ENCODE assay signal across 11 cellular contexts in the genomic region with DNA sequence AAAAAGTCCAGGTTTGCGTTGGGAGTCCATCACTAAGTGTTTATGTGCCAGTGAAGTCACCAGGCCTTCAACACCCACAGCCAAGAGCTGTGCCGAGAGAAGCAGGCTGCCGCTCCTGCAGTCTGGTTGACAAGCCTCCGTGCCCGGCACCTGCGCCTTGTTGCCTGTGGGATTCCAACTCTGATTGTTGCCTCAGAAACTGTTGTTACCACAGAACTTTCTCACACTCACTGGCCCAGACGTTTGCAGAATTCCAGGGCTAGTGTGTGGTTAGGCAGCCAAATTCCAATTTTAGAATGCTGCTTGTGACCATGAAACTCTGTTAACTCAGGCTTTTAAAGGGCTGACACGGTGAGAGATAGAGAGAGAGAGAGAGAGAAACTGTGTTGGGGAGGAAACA.
DNase-seq lines count a peak whose midpoint lies in the region; ATAC-seq and TF ChIP-seq lines count a peak whose summit lies in the region.
"Had no signal": no experiment of that assay in that cellular context is flagged by ENCODE, and none has a peak within 500 bp of the region (broad histone marks: within the 10 kb centered on the region; RNA-seq: fewer than 3 reads in every experiment).

No MANE protein-coding gene starts in this region.

- peak overlapping the region in 1 of 2 experiments; percentile 79 for H2BK12ac ChIP-seq in mesenchymal stem cell (ENCODE audit: low read length in 2 of 2)

- H3K27me3 Mint-ChIP-seq in endothelial cell (ENCODE audit: unreplicated experiment), result peaks cover 2% of the 10 kb centered on the region
- H3K27me3 Mint-ChIP-seq in stimulated activated naive CD8-positive, alpha-beta T cell treated with anti-CD3 and anti-CD28 coated beads, Interleukin-15, amount 100 ng/mL, for 72 hours, result peaks cover 7% of the 10 kb centered on the region
- H3K27me3 Mint-ChIP-seq: activated CD4-positive, alpha-beta memory T cell treated with anti-CD3 and anti-CD28 coated beads, Interleukin-2, amount 10 ng/mL, durations not matched to agents 7 days and 5 days had no signal

- H3K9me3 ChIP-seq in mesenchymal stem cell (ENCODE audit: control insufficient read depth, low read length) (no peaks in the 10 kb centered on the region), thoracic aorta (no peaks in the 10 kb centered on the region)

- no peak overlapping the region for H2BK5ac ChIP-seq in mesenchymal stem cell (ENCODE audit: low read depth, low read length, poor library complexity, severe bottlenecking)

- H2BK120ac ChIP-seq in mesenchymal stem cell (ENCODE audit: low read depth, low read length), result peak overlapping the region; percentile 29

- WGBS in mesenchymal stem cell, result 64% methylated on average over 8 of the region's 8 CpGs

- no peak overlapping the region for H3K27ac ChIP-seq in mesenchymal stem cell (ENCODE audit: low read length, poor library complexity, severe bottlenecking)
- peak overlapping the region; percentile 72 to 81 for H3K27ac ChIP-seq in thoracic aorta
- no peak overlapping the region for H3K27ac ChIP-seq in brain microvascular endothelial cell
- H3K27ac ChIP-seq: KMS-11 had no signal

- no peak overlapping the region for H4K8ac ChIP-seq in mesenchymal stem cell (ENCODE audit: low read length)

- H3K27ac Mint-ChIP-seq in endothelial cell (ENCODE audit: unreplicated experiment), result peak overlapping the region; percentile 96
- no peak overlapping the region for H3K27ac Mint-ChIP-seq in stimulated activated naive CD8-positive, alpha-beta T cell treated with anti-CD3 and anti-CD28 coated beads, Interleukin-15, amount 100 ng/mL, for 72 hours
- H3K27ac Mint-ChIP-seq: activated CD4-positive, alpha-beta memory T cell treated with anti-CD3 and anti-CD28 coated beads, Interleukin-2, amount 10 ng/mL, durations not matched to agents 7 days and 5 days; naive thymus-derived CD4-positive, alpha-beta T cell had no signal

- H3K4ac ChIP-seq in mesenchymal stem cell (ENCODE audit: low read depth in 1 of 2, low read length in 2 of 2), result peak overlapping the region in 1 of 2 experiments; percentile 49

- H3K4me3 Mint-ChIP-seq in endothelial cell (ENCODE audit: unreplicated experiment), result peak overlapping the region; percentile 76
- H3K4me3 Mint-ChIP-seq in stimulated activated naive CD8-positive, alpha-beta T cell treated with anti-CD3 and anti-CD28 coated beads, Interleukin-15, amount 100 ng/mL, for 72 hours, result no peak overlapping the region
- H3K4me3 Mint-ChIP-seq: activated CD4-positive, alpha-beta memory T cell treated with anti-CD3 and anti-CD28 coated beads, Interleukin-2, amount 10 ng/mL, durations not matched to agents 7 days and 5 days; naive thymus-derived CD4-positive, alpha-beta T cell had no signal

- H3K36me3 ChIP-seq in mesenchymal stem cell (ENCODE audit: control insufficient read depth in 1 of 2, insufficient read depth in 2 of 2, low read depth in 1 of 2, low read length in 2 of 2) (no peaks in the 10 kb centered on the region), thoracic aorta (no peaks in the 10 kb centered on the region), brain microvascular endothelial cell (replicated peaks) (no peaks in the 10 kb centered on the region)

- no peaks in the 10 kb centered on the region for H3K27me3 ChIP-seq in mesenchymal stem cell (ENCODE audit: control insufficient read depth in 1 of 2, insufficient read depth in 1 of 2, low read length in 2 of 2)
- H3K27me3 ChIP-seq in thoracic aorta (replicated peaks; ENCODE audit: insufficient read depth), result no peaks in the 10 kb centered on the region
- H3K27me3 ChIP-seq in brain microvascular endothelial cell (replicated peaks), result no peaks in the 10 kb centered on the region

- H3K36me3 Mint-ChIP-seq in endothelial cell (ENCODE audit: low read depth, unreplicated experiment), result peaks cover 29% of the 10 kb centered on the region
- H3K36me3 Mint-ChIP-seq: naive thymus-derived CD4-positive, alpha-beta T cell had no signal

- H3K4me1 ChIP-seq in mesenchymal stem cell (ENCODE audit: control insufficient read depth, insufficient read depth, low read depth, low read length) (peaks cover 3% of the 10 kb centered on the region), thoracic aorta (ENCODE audit: control insufficient read depth in 1 of 2, low read depth in 2 of 2) (peaks cover 17 to 68% of the 10 kb centered on the region in 2 donors)

- no peaks in the 10 kb centered on the region for H3K9me3 Mint-ChIP-seq in endothelial cell (ENCODE audit: unreplicated experiment)
- no peaks in the 10 kb centered on the region for H3K9me3 Mint-ChIP-seq in stimulated activated naive CD8-positive, alpha-beta T cell treated with anti-CD3 and anti-CD28 coated beads, Interleukin-15, amount 100 ng/mL, for 72 hours

- H3K4me2 ChIP-seq in mesenchymal stem cell (ENCODE audit: low read length, poor library complexity, severe bottlenecking), result no peak overlapping the region
- H3K4me2 ChIP-seq: KMS-11 had no signal

- H3K14ac ChIP-seq in mesenchymal stem cell (ENCODE audit: low read length in 2 of 2), result peak overlapping the region in 1 of 2 experiments; percentile 35

- H3K4me3 ChIP-seq in LNCaP clone FGC (ENCODE audit: low read depth, low read length) (peak overlapping the region; percentile 1; the same call in 1 of the 2 replicates), mesenchymal stem cell (ENCODE audit: insufficient read depth in 1 of 2, low read depth in 1 of 2, low read length in 2 of 2) (no peak overlapping the region), thoracic aorta (peak overlapping the region; percentile 51), brain microvascular endothelial cell (ENCODE audit: low read depth, low read length) (no peak overlapping the region)

- no peak overlapping the region for H3K23ac ChIP-seq in mesenchymal stem cell (ENCODE audit: low read length in 2 of 2)

- H2AFZ ChIP-seq in mesenchymal stem cell (ENCODE audit: low read depth, low read length), result no peak overlapping the region

- ATAC-seq in thoracic aorta (ENCODE audit: insufficient number of reproducible peaks, low FRiP score, low read depth) (peak; percentile 82), HG02798 (IDR thresholded peaks at IDR 0.05; ENCODE audit: poor library complexity, unreplicated experiment) (no peak)
- ATAC-seq in stimulated activated naive CD8-positive, alpha-beta T cell treated with anti-CD3 and anti-CD28 coated beads, Interleukin-15, amount 100 ng/mL, for 72 hours, result no peak
- ATAC-seq: naive thymus-derived CD4-positive, alpha-beta T cell had no signal

- H3K9ac ChIP-seq in mesenchymal stem cell (ENCODE audit: low read length), result peak overlapping the region; percentile 4
- H3K9ac ChIP-seq: KMS-11 had no signal

- peaks cover 37% of the 10 kb centered on the region for H3K4me1 Mint-ChIP-seq in endothelial cell (ENCODE audit: unreplicated experiment)
- no peaks in the 10 kb centered on the region for H3K4me1 Mint-ChIP-seq in stimulated activated naive CD8-positive, alpha-beta T cell treated with anti-CD3 and anti-CD28 coated beads, Interleukin-15, amount 100 ng/mL, for 72 hours
- H3K4me1 Mint-ChIP-seq: activated CD4-positive, alpha-beta memory T cell treated with anti-CD3 and anti-CD28 coated beads, Interleukin-2, amount 10 ng/mL, durations not matched to agents 7 days and 5 days; naive thymus-derived CD4-positive, alpha-beta T cell had no signal

- in situ Hi-C loops in brain microvascular endothelial cell (cut with HindIII; ENCODE audit: low pct_ligation_motif_present, low sequenced_read_pairs), result no loop called here

- peak overlapping the region; percentile 35 for H4K91ac ChIP-seq in mesenchymal stem cell (ENCODE audit: low read length)

- peak overlapping the region; percentile 93 for H2BK15ac ChIP-seq in mesenchymal stem cell (ENCODE audit: low read depth, poor library complexity, severe bottlenecking)

- peak overlapping the region; percentile 46 to 67 for H3K18ac ChIP-seq in mesenchymal stem cell (ENCODE audit: low read depth in 1 of 2, low read length in 2 of 2)

- TF ChIP-seq CTCF in LNCaP clone FGC (IDR thresholded peaks at IDR 0.05; ENCODE audit: control insufficient read depth, extremely low read depth, insufficient read depth) (no peak), endothelial cell (IDR thresholded peaks at IDR 0.05; ENCODE audit: unreplicated experiment) (no peak), thoracic aorta (IDR thresholded peaks at IDR 0.05) (no peak), brain microvascular endothelial cell (IDR thresholded peaks at IDR 0.05; ENCODE audit: low read depth, low read length, missing control alignments) (no peak)

- no peak overlapping the region for H2AK5ac ChIP-seq in mesenchymal stem cell (ENCODE audit: low read length, severe bottlenecking)

- H3K79me1 ChIP-seq in mesenchymal stem cell (replicated peaks; ENCODE audit: low read length, poor library complexity, severe bottlenecking), result no peaks in the 10 kb centered on the region

- DNase-seq in LNCaP clone FGC (ENCODE audit: low read depth), result peak; percentile 78
- no peak for DNase-seq in endothelial cell (ENCODE audit: low spot score)
- peak; percentile 88 for DNase-seq in mesenchymal stem cell
- DNase-seq in thoracic aorta (ENCODE audit: low spot score), result no peak
- DNase-seq in brain microvascular endothelial cell, result no peak
- DNase-seq in NCI-H1930 (lab: John Stamatoyannopoulos, UW), result no peak
- no peak for DNase-seq in stimulated activated naive CD8-positive, alpha-beta T cell treated with anti-CD3 and anti-CD28 coated beads, Interleukin-15, amount 100 ng/mL, for 72 hours
- DNase-seq: activated CD4-positive, alpha-beta memory T cell treated with anti-CD3 and anti-CD28 coated beads, Interleukin-2, amount 10 ng/mL, durations not matched to agents 7 days and 5 days; naive thymus-derived CD4-positive, alpha-beta T cell had no signal

Comparison
In these comparisons a context has a peak if more than half of its experiments do, and no peak if none do; other contexts are left out.
1. DNase-seq: peak in LNCaP clone FGC (single experiment) and mesenchymal stem cell (single experiment); none in endothelial cell (single experiment), thoracic aorta (single experiment), brain microvascular endothelial cell (single experiment), NCI-H1930 (0 of 2) and stimulated activated naive CD8-positive, alpha-beta T cell treated with anti-CD3 and anti-CD28 coated beads, Interleukin-15, amount 100 ng/mL, for 72 hours (0 of 2).
2. H3K4me3 ChIP-seq: peak in LNCaP clone FGC (single experiment) and thoracic aorta (single experiment); none in mesenchymal stem cell (0 of 2) and brain microvascular endothelial cell (single experiment).
3. H3K27ac ChIP-seq: peak in thoracic aorta (2 of 2); none in mesenchymal stem cell (single experiment) and brain microvascular endothelial cell (single experiment).